In genomic region chr2:11738589-11739436, GRCh38 we compare ENCODE assay signal across 9 cellular contexts. TPM values are rescaled to one million over a fixed set of nuclear protein-coding genes. Genes with fewer than 3 reads are reported as not detected.
DNase-seq lines count a peak whose midpoint lies in the region; ATAC-seq, FAIRE-seq and TF ChIP-seq lines count a peak whose summit lies in the region.
"Had no signal": no experiment of that assay in that cellular context is flagged by ENCODE, and none has a peak within 500 bp of the region (broad histone marks: within the 10 kb centered on the region; RNA-seq: fewer than 3 reads in every experiment).

No MANE protein-coding gene starts in this region.

- no peak for TF ChIP-seq EP300 in GM12878 (IDR thresholded peaks at IDR 0.05; ENCODE audit: borderline replicate concordance in 1 of 2, control insufficient read depth in 1 of 2, low read depth in 2 of 2, low read length in 2 of 2)

- POLR2A ChIA-PET in HEK293 (lab: Yijun Ruan, JAX) (interaction anchor here (1.8 kb wide), 1 partner anchor 8 kb away, joined by 5 read pairs; the partner anchor contains the start of gene LPIN1), GM12878 (lab: Charles Lee) (interaction anchor here (0.6 to 2.3 kb wide), 5 partner anchors 15 to 251 kb away, joined by 3 to 9 read pairs (median 5); no protein-coding TSS in a partner anchor)

- TF ChIP-seq RAD21 in GM12878 (IDR thresholded peaks at IDR 0.05; ENCODE audit: insufficient read depth, low read depth, low read length): peak; percentile 77

- CTCF ChIA-PET in HEK293 (lab: Yijun Ruan, JAX): interaction anchor here (0.7 to 3.4 kb wide), 15 partner anchors 8 to 1268 kb away, joined by 3 to 44 read pairs (median 4); no protein-coding TSS in a partner anchor
- CTCF ChIA-PET in GM12878 (lab: Yijun Ruan, JAX): interaction anchor here (0.6 to 28.9 kb wide), 23 partner anchors 8 to 1269 kb away, joined by 3 to 684 read pairs (median 5); no protein-coding TSS in a partner anchor

- no peaks in the 10 kb centered on the region for H3K79me2 ChIP-seq in GM12878 (ENCODE audit: control insufficient read depth, insufficient read depth, low read length)

- no peaks in the 10 kb centered on the region for H3K36me3 ChIP-seq in HEK293 (ENCODE audit: control insufficient read depth in 2 of 2, insufficient read depth in 1 of 2, low read length in 2 of 2)
- no peaks in the 10 kb centered on the region for H3K36me3 ChIP-seq in GM12878 (ENCODE audit: control insufficient read depth in 2 of 2, insufficient read depth in 2 of 2, low read length in 1 of 2)
- H3K36me3 ChIP-seq in testis (ENCODE audit: low read depth, missing control alignments): no peaks in the 10 kb centered on the region
- H3K36me3 ChIP-seq: BLaER1 had no signal

- no TSS peak for BruUV-seq in GM12878 (replicated peaks; lab: Mats Ljungman, UMichigan)

- peaks cover 0 to 5% of the 10 kb centered on the region in 2 experiments; a peak in 1 of 4 replicates for H3K27me3 ChIP-seq in GM12878 (replicated peaks in 1 of 2; ENCODE audit: control insufficient read depth in 2 of 2, insufficient read depth in 2 of 2, low read length in 1 of 2)
- H3K27me3 ChIP-seq in testis: no peaks in the 10 kb centered on the region
- H3K27me3 ChIP-seq: BLaER1 had no signal

- no peak for FAIRE-seq in GM12878 (lab: Jason Lieb, UNC)

- H2AFZ ChIP-seq in GM12878 (ENCODE audit: control insufficient read depth, low read depth, low read length): no peak overlapping the region

- in situ Hi-C loops in GM12878 (cut with MboI): no loop called here

- DNase-seq in NCI-H1436 (lab: John Stamatoyannopoulos, UW) (peak; percentile 27), NCI-H1436 treated with DMSO at 0.1 percent for 48 hours (lab: John Stamatoyannopoulos, UW) (no peak), NOMO-1 treated with DMSO at 0.1 percent for 48 hours (lab: John Stamatoyannopoulos, UW; ENCODE audit: unreplicated experiment) (peak; percentile 80), GM12878 (ENCODE audit: low read depth, low spot score) (no peak), left colon (peak; percentile 63 to 65), testis (peak; percentile 68), NCI-H2171 treated with DMSO at 0.1 percent for 48 hours (lab: John Stamatoyannopoulos, UW) (no peak)

- no peaks in the 10 kb centered on the region for H4K20me1 ChIP-seq in GM12878 (ENCODE audit: control insufficient read depth, insufficient read depth)
- H4K20me1 ChIP-seq: BLaER1 had no signal

- H3K4me3 ChIP-seq in HEK293 (ENCODE audit: low read depth, low read length): no peak overlapping the region
- no peak overlapping the region for H3K4me3 ChIP-seq in GM12878
- no peak overlapping the region for H3K4me3 ChIP-seq in testis
- H3K4me3 ChIP-seq: BLaER1 had no signal

- no peak overlapping the region for H3K4me2 ChIP-seq in GM12878 (ENCODE audit: control insufficient read depth, insufficient read depth)
- H3K4me2 ChIP-seq: BLaER1 had no signal

- SMC1A ChIA-PET in GM12878 (lab: Charles Lee; ENCODE audit: uncharacterized antibody, unreplicated experiment): interaction anchor here (0.7 to 10.9 kb wide), 11 partner anchors 14 to 1268 kb away, joined by 3 to 206 read pairs (median 5); no protein-coding TSS in a partner anchor

- intact Hi-C loops in GM12878 (cut with micrococcal nuclease; ENCODE audit: unreplicated experiment): loop anchor here (1.0 kb wide), 1 partner anchor 40 kb away; no protein-coding TSS in a partner anchor
- intact Hi-C loops in left colon (cut with DNase I, micrococcal nuclease): no loop called here
- intact Hi-C loops in testis (cut with DNase I; ENCODE audit: low total_unique reads): no loop called here

- H3K4me1 ChIP-seq in HEK293 (ENCODE audit: control insufficient read depth, insufficient read depth, low read length): no peaks in the 10 kb centered on the region
- H3K4me1 ChIP-seq in GM12878 (ENCODE audit: control insufficient read depth, insufficient read depth, low read length): peaks cover 9% of the 10 kb centered on the region
- peaks cover 7% of the 10 kb centered on the region for H3K4me1 ChIP-seq in testis

- TF ChIP-seq CTCF in HEK293 (tag by site-specific recombination; IDR thresholded peaks at IDR 0.05) (peak; percentile 74), GM12878 (IDR thresholded peaks at IDR 0.05 in 2 of 3, conservative IDR thresholded peaks at IDR 0.05 in 1 of 3; ENCODE audit: control insufficient read depth in 2 of 3, extremely low read depth in 1 of 3, insufficient read depth in 1 of 3, low read depth in 3 of 3, low read length in 3 of 3) (peak; percentile 46 to 70 (median 67)), testis (IDR thresholded peaks at IDR 0.05) (peak in 2 of 3 experiments; percentile 23 to 27)

- H3K27ac ChIP-seq in HEK293 (ENCODE audit: extremely low read depth, low read depth, low read length): no peak overlapping the region
- H3K27ac ChIP-seq in GM12878 (ENCODE audit: control insufficient read depth, insufficient read depth): no peak overlapping the region
- H3K27ac ChIP-seq in testis: peak overlapping the region in 1 of 2 donors; percentile 32
- H3K27ac ChIP-seq: BLaER1 had no signal

- 37% methylated on average over 8 of the region's 8 CpGs for WGBS in GM12878 (ENCODE audit: insufficient coverage, insufficient replicate concordance, low lambda C conversion rate, missing lambda C conversion rate)
- 59 to 63% methylated on average over 6 to 8 of the region's 8 CpGs for WGBS in testis, 2 donors

- ATAC-seq in GM12878 (peak; percentile 96), left colon (peak; percentile 92)

- no peaks in the 10 kb centered on the region for H3K9me3 ChIP-seq in HEK293 (ENCODE audit: control insufficient read depth, insufficient read depth, low read depth, low read length)
- no peaks in the 10 kb centered on the region; the same call in 2 of the 3 replicates for H3K9me3 ChIP-seq in GM12878 (replicated peaks; ENCODE audit: control insufficient read depth, insufficient read depth, low read length)
- H3K9me3 ChIP-seq in testis: no peaks in the 10 kb centered on the region
- H3K9me3 ChIP-seq: BLaER1 had no signal

- no peak overlapping the region for H3K9ac ChIP-seq in GM12878 (ENCODE audit: control insufficient read depth, insufficient read depth, low read length)
- H3K9ac ChIP-seq: BLaER1 had no signal

- RAD21 ChIA-PET in GM12878 (lab: Charles Lee; ENCODE audit: unreplicated experiment): interaction anchor here (0.7 to 4.6 kb wide), 12 partner anchors 10 to 1269 kb away, joined by 3 to 132 read pairs (median 6); partner anchors contain the start of gene LPIN1

- TF ChIP-seq POLR2A in GM12878 (IDR thresholded peaks at IDR 0.05; ENCODE audit: low read depth, low read length) (no peak), testis (IDR thresholded peaks at IDR 0.05) (no peak)

TF ChIP-seq in HEK293, 187 proteins besides CTCF, POLR2A, EP300 and RAD21:
- TF ChIP-seq BCL11A (tag by site-specific recombination; IDR thresholded peaks at IDR 0.05; ENCODE audit: low read depth) (no peak), HOXD13 (CRISPR knock-in tag; IDR thresholded peaks at IDR 0.05; ENCODE audit: borderline replicate concordance) (no peak), SCRT2 (tag by site-specific recombination; IDR thresholded peaks at IDR 0.05) (peak; percentile 66)

TF ChIP-seq in GM12878, 131 proteins besides CTCF, POLR2A, EP300 and RAD21 (continues in another document):
- TF ChIP-seq TCF7 (IDR thresholded peaks at IDR 0.05; ENCODE audit: borderline replicate concordance) (no peak), NKRF (conservative IDR thresholded peaks at IDR 0.05) (0 out of 2 replicates have a peak, but pooled peaks have one; percentile 21), SUZ12 (IDR thresholded peaks at IDR 0.05; ENCODE audit: unreplicated experiment) (no peak), SMAD1 (IDR thresholded peaks at IDR 0.05; ENCODE audit: low read depth, partially characterized antibody) (no peak)

RNA-seq across cellular contexts. Expression of gene LPIN1, which starts 7.6 kb away (rescaled TPM):
- total RNA-seq in GM12878 (2013; cell fraction: nucleolus; rRNA removed): 183 and 196 TPM in 2 replicates
- total RNA-seq in GM12878 (2014; rRNA removed): 52.2 and 58.5 TPM in 2 replicates
- 46.1 and 48.3 TPM in 2 replicates for total RNA-seq in GM12878 (2014; rRNA removed; fragmentation: Illumina TruSeq; extraction: Trizol)
- 59.9 and 61.4 TPM in 2 replicates for total RNA-seq in GM12878 (2021)
- polyA plus RNA-seq in GM12878 (2011; ENCODE audit: low read depth): 12.5 TPM
- 75.6 and 82.5 TPM in 2 replicates for polyA plus RNA-seq in GM12878 (2011; rRNA removed)
- 55.7 and 55.9 TPM in 2 replicates for polyA plus RNA-seq in GM12878 (2011; cell fraction: cytosol; rRNA removed)
- 97.5 and 102 TPM in 2 replicates for polyA plus RNA-seq in GM12878 (2011; cell fraction: nucleus; rRNA removed)
- 17.6 and 19.7 TPM in 2 replicates for polyA plus RNA-seq in GM12878 (2012)
- 50.8 and 52.3 TPM in 2 replicates for polyA plus RNA-seq in GM12878 (2014; fragmentation: Illumina TruSeq; extraction: Trizol)
- polyA plus RNA-seq in GM12878 (2014; fragmentation: Nextera tagmentation; extraction: Ambion mirVana): 10 to 100 TPM; 18.8 to 23.9 TPM
- 60.1 and 63.6 TPM in 2 replicates for polyA plus RNA-seq in GM12878 (2014; rRNA removed)
- 10 to 100 TPM; 37.0 to 37.5 TPM for polyA plus RNA-seq in GM12878 (2016; fragmentation: Nextera tagmentation; extraction: Ambion mirVana)
- polyA minus RNA-seq in GM12878 (2011; rRNA and poly(A)+ RNA removed): 55.0 and 62.3 TPM in 2 replicates
- 17.0 and 20.3 TPM in 2 replicates for polyA minus RNA-seq in GM12878 (2011; cell fraction: cytosol; rRNA and poly(A)+ RNA removed)
- polyA minus RNA-seq in GM12878 (2011; cell fraction: nucleus; rRNA and poly(A)+ RNA removed): 69.2 and 114 TPM in 2 replicates
- total RNA-seq in left colon: 10 to 100 TPM; 24.4 to 34.9 TPM
- total RNA-seq in testis: 100 to 1,000 TPM in 1 of 2 donors, 10 to 100 TPM in 1; 90.0 to 198 TPM
- polyA plus RNA-seq in testis (ENCODE audit: insufficient read depth, low read depth, low replicate concordance): 169 TPM

Comparison
In these comparisons a context has a peak if more than half of its experiments do, and no peak if none do; other contexts are left out.
1. DNase-seq: peak in NCI-H1436 (single experiment), NOMO-1 treated with DMSO at 0.1 percent for 48 hours (single experiment), left colon (2 of 2) and testis (single experiment); none in NCI-H1436 treated with DMSO at 0.1 percent for 48 hours (single experiment), GM12878 (single experiment) and NCI-H2171 treated with DMSO at 0.1 percent for 48 hours (single experiment).
2. Peak in every context shown above with its lines, with median percentiles within 50 percentile points of each other: CTCF ChIP-seq.